In the genomic region with DNA sequence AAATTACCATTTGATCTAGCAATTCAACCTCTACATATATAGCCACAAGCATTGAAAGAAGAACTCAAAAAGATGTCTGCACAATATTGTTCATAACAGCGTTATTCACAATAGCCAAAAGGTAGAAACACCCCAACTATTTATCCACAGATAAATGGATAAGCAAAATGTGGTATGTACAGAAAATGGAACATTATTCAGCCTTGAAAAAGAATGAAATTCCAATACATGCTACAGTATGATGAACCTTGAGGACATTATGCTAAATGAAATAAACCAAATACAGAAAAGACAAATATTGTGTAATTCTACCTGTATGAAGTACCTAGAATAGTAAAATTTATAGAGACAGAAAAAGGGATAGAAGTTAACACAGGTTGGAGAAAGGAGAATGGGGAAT, we compare ENCODE assay signal across 2 cellular contexts.
TF ChIP-seq lines count a peak whose summit lies in the region.

No MANE protein-coding gene starts in this region.

TF ChIP-seq in SK-N-SH treated with all-trans-retinoic acid at 6 μM for 48 hours, 23 proteins besides CTCF, POLR2A, EP300 and RAD21 (continued from another document):
- TF ChIP-seq, protein P1, sequence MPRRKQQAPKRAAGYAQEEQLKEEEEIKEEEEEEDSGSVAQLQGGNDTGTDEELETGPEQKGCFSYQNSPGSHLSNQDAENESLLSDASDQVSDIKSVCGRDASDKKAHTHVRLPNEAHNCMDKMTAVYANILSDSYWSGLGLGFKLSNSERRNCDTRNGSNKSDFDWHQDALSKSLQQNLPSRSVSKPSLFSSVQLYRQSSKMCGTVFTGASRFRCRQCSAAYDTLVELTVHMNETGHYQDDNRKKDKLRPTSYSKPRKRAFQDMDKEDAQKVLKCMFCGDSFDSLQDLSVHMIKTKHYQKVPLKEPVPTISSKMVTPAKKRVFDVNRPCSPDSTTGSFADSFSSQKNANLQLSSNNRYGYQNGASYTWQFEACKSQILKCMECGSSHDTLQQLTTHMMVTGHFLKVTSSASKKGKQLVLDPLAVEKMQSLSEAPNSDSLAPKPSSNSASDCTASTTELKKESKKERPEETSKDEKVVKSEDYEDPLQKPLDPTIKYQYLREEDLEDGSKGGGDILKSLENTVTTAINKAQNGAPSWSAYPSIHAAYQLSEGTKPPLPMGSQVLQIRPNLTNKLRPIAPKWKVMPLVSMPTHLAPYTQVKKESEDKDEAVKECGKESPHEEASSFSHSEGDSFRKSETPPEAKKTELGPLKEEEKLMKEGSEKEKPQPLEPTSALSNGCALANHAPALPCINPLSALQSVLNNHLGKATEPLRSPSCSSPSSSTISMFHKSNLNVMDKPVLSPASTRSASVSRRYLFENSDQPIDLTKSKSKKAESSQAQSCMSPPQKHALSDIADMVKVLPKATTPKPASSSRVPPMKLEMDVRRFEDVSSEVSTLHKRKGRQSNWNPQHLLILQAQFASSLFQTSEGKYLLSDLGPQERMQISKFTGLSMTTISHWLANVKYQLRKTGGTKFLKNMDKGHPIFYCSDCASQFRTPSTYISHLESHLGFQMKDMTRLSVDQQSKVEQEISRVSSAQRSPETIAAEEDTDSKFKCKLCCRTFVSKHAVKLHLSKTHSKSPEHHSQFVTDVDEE (CRISPR knock-in tag; IDR thresholded peaks at IDR 0.05) = no peak

TF ChIP-seq in SK-N-SH, 30 proteins besides CTCF, POLR2A, EP300 and RAD21 (continued from another document):
- TF ChIP-seq, protein P2, sequence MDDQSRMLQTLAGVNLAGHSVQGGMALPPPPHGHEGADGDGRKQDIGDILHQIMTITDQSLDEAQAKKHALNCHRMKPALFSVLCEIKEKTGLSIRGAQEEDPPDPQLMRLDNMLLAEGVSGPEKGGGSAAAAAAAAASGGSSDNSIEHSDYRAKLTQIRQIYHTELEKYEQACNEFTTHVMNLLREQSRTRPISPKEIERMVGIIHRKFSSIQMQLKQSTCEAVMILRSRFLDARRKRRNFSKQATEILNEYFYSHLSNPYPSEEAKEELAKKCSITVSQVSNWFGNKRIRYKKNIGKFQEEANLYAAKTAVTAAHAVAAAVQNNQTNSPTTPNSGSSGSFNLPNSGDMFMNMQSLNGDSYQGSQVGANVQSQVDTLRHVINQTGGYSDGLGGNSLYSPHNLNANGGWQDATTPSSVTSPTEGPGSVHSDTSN (IDR thresholded peaks at IDR 0.05) = no peak
- TF ChIP-seq JUND (IDR thresholded peaks at IDR 0.05) = no peak
- TF ChIP-seq FOXJ3 (CRISPR knock-in tag; IDR thresholded peaks at IDR 0.05) = no peak
- no peak for TF ChIP-seq TAF1 (IDR thresholded peaks at IDR 0.05; ENCODE audit: borderline replicate concordance, low read depth, low read length)
- TF ChIP-seq YY1 (IDR thresholded peaks at IDR 0.05; ENCODE audit: low read depth) = no peak
- TF ChIP-seq RXRA (IDR thresholded peaks at IDR 0.05; ENCODE audit: borderline replicate concordance, low read depth) = no peak
- TF ChIP-seq MEF2A (IDR thresholded peaks at IDR 0.05; ENCODE audit: borderline replicate concordance, low read depth) = no peak
